In the genomic region with DNA sequence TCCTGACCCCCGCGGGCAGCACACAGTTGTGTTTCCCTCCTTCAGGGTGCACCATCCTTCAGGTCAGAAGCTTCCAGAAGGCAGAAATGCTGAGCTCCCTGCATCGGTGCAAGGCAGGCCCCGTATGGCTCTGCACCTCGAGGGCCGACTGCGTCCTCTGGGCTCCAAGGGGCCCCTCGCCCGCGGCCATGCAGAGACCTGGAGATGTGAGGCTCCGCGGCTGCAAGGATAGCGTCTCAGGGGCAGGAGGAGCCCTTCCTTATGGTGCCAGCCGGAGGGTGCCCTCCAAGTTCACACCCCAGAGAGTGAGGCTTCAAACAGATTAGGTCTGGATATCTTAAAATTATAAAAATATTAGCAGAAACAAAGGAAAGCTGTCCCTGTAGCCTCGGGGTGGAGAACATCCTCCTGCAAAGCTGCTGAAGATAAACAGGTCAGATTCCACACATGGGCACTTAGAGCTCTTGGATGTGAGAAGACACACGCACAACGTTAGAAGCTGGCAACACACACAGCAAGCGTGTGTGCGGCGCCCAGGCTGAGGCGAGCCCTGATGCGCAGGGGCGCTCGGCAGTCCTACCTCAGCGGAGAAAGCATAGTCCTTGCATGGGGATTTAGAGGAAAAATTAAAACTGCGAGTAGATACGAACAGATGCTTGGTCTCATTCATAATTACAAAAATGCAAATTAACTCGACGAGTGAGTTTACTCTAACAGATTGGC, we compare ENCODE assay signal across 37 cellular contexts. TPM values are rescaled to one million over a fixed set of nuclear protein-coding genes. Genes with fewer than 3 reads are reported as not detected.
"Had no signal": no experiment of that assay in that cellular context is flagged by ENCODE, and none has a peak within 500 bp of the region (broad histone marks: within the 10 kb centered on the region; RNA-seq: fewer than 3 reads in every experiment).

No MANE protein-coding gene starts in this region.

- H3K36me3 Mint-ChIP-seq: natural killer cell; stimulated activated effector memory CD8-positive, alpha-beta T cell treated with anti-CD3 and anti-CD28 coated beads, Interleukin-12 subunit alpha, Interleukin-12 subunit beta, amount 100 ng/mL, for 72 hours had no signal

- H3K9me3 ChIP-seq: colonic mucosa, left ventricle myocardium inferior, neutrophil, thoracic aorta, uterus had no signal

- H3K27me3 ChIP-seq: colonic mucosa, neutrophil, uterus had no signal

- H3K9me3 Mint-ChIP-seq: activated T-cell treated with anti-CD3 and anti-CD28 coated beads, Interleukin-2, amount 50 U/mL, for 4 hours had no signal

- H3K4me1 ChIP-seq: colonic mucosa, left ventricle myocardium inferior, uterus had no signal

- DNase-seq: activated CD4-positive, alpha-beta T cell treated with anti-CD3 and anti-CD28 coated beads, Interleukin-2, amount 10 ng/mL, durations not matched to agents 7 days and 5 days; activated CD4-positive, CD25-positive, alpha-beta regulatory T cell treated with anti-CD3 and anti-CD28 coated beads, Interleukin-2, amount 50 U/mL, for 72 hours; activated CD8-positive, alpha-beta T cell treated with anti-CD3 and anti-CD28 coated beads for 36 hours; activated gamma-delta T cell treated with Interleukin-2 at 50 U/mL for 16 hours; activated naive CD4-positive, alpha-beta T cell treated with anti-CD3 and anti-CD28 coated beads, Interleukin-2, amount 50 U/mL, for 16 hours; activated T-cell treated with anti-CD3 and anti-CD28 coated beads, Interleukin-2, amount 50 U/mL, for 4 hours; amygdala; colonic mucosa; effector memory CD4-positive, alpha-beta T cell; left ventricle myocardium inferior; mesendoderm; natural killer cell; stimulated activated CD4-positive, alpha-beta T cell treated with anti-CD3 and anti-CD28 coated beads, Interleukin-4, amount 100 ng/mL, for 24 hours; T-helper 9 cell; trophoblast cell; uterus; WERI-Rb-1 had no signal

- H3K27ac Mint-ChIP-seq: activated CD4-positive, alpha-beta T cell treated with anti-CD3 and anti-CD28 coated beads, Interleukin-2, amount 10 ng/mL, durations not matched to agents 7 days and 5 days; activated CD8-positive, alpha-beta T cell treated with anti-CD3 and anti-CD28 coated beads for 36 hours; activated T-helper 17 cell treated with anti-CD3 and anti-CD28 coated beads, Interleukin-2, amount 50 U/mL, for 72 hours; natural killer cell; progenitor cell of endocrine pancreas; stimulated activated effector memory CD8-positive, alpha-beta T cell treated with anti-CD3 and anti-CD28 coated beads, Interleukin-12 subunit alpha, Interleukin-12 subunit beta, amount 100 ng/mL, for 72 hours; stimulated activated naive CD8-positive, alpha-beta T cell treated with anti-CD3 and anti-CD28 coated beads, Interleukin-15, Interleukin-2, amounts not matched to agents 100 ng/mL and 50 ng/mL, for 24 hours had no signal

- H3K27me3 Mint-ChIP-seq: activated CD4-positive, alpha-beta T cell treated with anti-CD3 and anti-CD28 coated beads, Interleukin-2, amount 10 ng/mL, durations not matched to agents 7 days and 5 days; activated CD8-positive, alpha-beta T cell treated with anti-CD3 and anti-CD28 coated beads for 36 hours; activated T-helper 17 cell treated with anti-CD3 and anti-CD28 coated beads, Interleukin-2, amount 50 U/mL, for 72 hours; progenitor cell of endocrine pancreas; stimulated activated naive CD8-positive, alpha-beta T cell treated with anti-CD3 and anti-CD28 coated beads, Interleukin-15, Interleukin-2, amounts not matched to agents 100 ng/mL and 50 ng/mL, for 24 hours had no signal

- H3K4me1 Mint-ChIP-seq: activated CD4-positive, alpha-beta T cell treated with anti-CD3 and anti-CD28 coated beads, Interleukin-2, amount 10 ng/mL, durations not matched to agents 7 days and 5 days; activated T-helper 17 cell treated with anti-CD3 and anti-CD28 coated beads, Interleukin-2, amount 50 U/mL, for 72 hours had no signal

- H3K4me3 Mint-ChIP-seq: activated CD4-positive, alpha-beta T cell treated with anti-CD3 and anti-CD28 coated beads, Interleukin-2, amount 10 ng/mL, durations not matched to agents 7 days and 5 days; activated CD8-positive, alpha-beta T cell treated with anti-CD3 and anti-CD28 coated beads for 36 hours; activated T-cell treated with anti-CD3 and anti-CD28 coated beads, Interleukin-2, amount 50 U/mL, for 4 hours; activated T-helper 17 cell treated with anti-CD3 and anti-CD28 coated beads, Interleukin-2, amount 50 U/mL, for 72 hours; natural killer cell; stimulated activated effector memory CD8-positive, alpha-beta T cell treated with anti-CD3 and anti-CD28 coated beads, Interleukin-12 subunit alpha, Interleukin-12 subunit beta, amount 100 ng/mL, for 72 hours; stimulated activated naive CD8-positive, alpha-beta T cell treated with anti-CD3 and anti-CD28 coated beads, Interleukin-15, Interleukin-2, amounts not matched to agents 100 ng/mL and 50 ng/mL, for 24 hours had no signal

- H3K27ac ChIP-seq: colonic mucosa, left ventricle myocardium inferior, neutrophil, skin epidermis, thoracic aorta, uterus, WERI-Rb-1 had no signal

- ATAC-seq: activated CD8-positive, alpha-beta T cell treated with anti-CD3 and anti-CD28 coated beads for 36 hours; activated T-cell treated with anti-CD3 and anti-CD28 coated beads, Interleukin-2, amount 50 U/mL, for 4 hours; activated T-helper 17 cell treated with anti-CD3 and anti-CD28 coated beads, Interleukin-2, amount 50 U/mL, for 72 hours; natural killer cell; sciatic nerve; stimulated activated effector memory CD8-positive, alpha-beta T cell treated with anti-CD3 and anti-CD28 coated beads, Interleukin-12 subunit alpha, Interleukin-12 subunit beta, amount 100 ng/mL, for 72 hours had no signal

- H3K36me3 ChIP-seq: colonic mucosa, left ventricle myocardium inferior, neutrophil, thoracic aorta, uterus, WERI-Rb-1 had no signal

- H3K4me3 ChIP-seq: colonic mucosa, left ventricle myocardium inferior, lung, skin epidermis, thoracic aorta, uterus had no signal

RNA-seq across cellular contexts. Expression of a gene that starts 20.3 kb away (rescaled TPM):
- total RNA-seq: activated CD8-positive, alpha-beta T cell treated with anti-CD3 and anti-CD28 coated beads for 36 hours; endothelial cell of umbilical vein; osteocyte; subcutaneous adipose tissue had no signal
- polyA plus RNA-seq: endothelial cell of umbilical vein had no signal

RNA-seq across cellular contexts. Expression of a gene that starts 49.7 kb away (rescaled TPM):
- total RNA-seq: activated CD4-positive, alpha-beta T cell treated with anti-CD3 and anti-CD28 coated beads, Interleukin-2, amount 10 ng/mL, durations not matched to agents 7 days and 5 days; activated CD8-positive, alpha-beta T cell treated with anti-CD3 and anti-CD28 coated beads for 36 hours; activated T-helper 17 cell treated with anti-CD3 and anti-CD28 coated beads, Interleukin-2, amount 50 U/mL, for 72 hours; bronchial epithelial cell; colonic mucosa; dermis microvascular lymphatic vessel endothelial cell; endothelial cell of umbilical vein; fibroblast of lung; fibroblast of villous mesenchyme; left ventricle myocardium inferior; mononuclear cell; osteocyte; progenitor cell of endocrine pancreas; renal cortical epithelial cell; sciatic nerve; subcutaneous adipose tissue; T-helper 1 cell treated with Interleukin-12 subunit alpha and Interleukin-12 subunit beta and Interleukin-4 antibody, amounts not matched to agents 30 ng/mL and 1 ng/mL, for 36 hours; thoracic aorta; uterus had no signal
- polyA plus RNA-seq: endothelial cell of umbilical vein, esophagus, fibroblast of lung had no signal

RNA-seq across cellular contexts. Expression of a gene that starts 57.3 kb away (rescaled TPM):
- total RNA-seq: activated CD4-positive, alpha-beta T cell treated with anti-CD3 and anti-CD28 coated beads, Interleukin-2, amount 10 ng/mL, durations not matched to agents 7 days and 5 days; activated T-cell treated with anti-CD3 and anti-CD28 coated beads, Interleukin-2, amount 50 U/mL, for 4 hours; bronchial epithelial cell; dermis microvascular lymphatic vessel endothelial cell; endothelial cell of umbilical vein; fibroblast of lung; fibroblast of villous mesenchyme; osteocyte; renal cortical epithelial cell; T-helper 1 cell treated with Interleukin-12 subunit alpha and Interleukin-12 subunit beta and Interleukin-4 antibody, amounts not matched to agents 30 ng/mL and 1 ng/mL, for 36 hours had no signal
- polyA plus RNA-seq: endothelial cell of umbilical vein, fibroblast of lung had no signal
